ENCODE assay signal across 10 cellular contexts in the genomic region with DNA sequence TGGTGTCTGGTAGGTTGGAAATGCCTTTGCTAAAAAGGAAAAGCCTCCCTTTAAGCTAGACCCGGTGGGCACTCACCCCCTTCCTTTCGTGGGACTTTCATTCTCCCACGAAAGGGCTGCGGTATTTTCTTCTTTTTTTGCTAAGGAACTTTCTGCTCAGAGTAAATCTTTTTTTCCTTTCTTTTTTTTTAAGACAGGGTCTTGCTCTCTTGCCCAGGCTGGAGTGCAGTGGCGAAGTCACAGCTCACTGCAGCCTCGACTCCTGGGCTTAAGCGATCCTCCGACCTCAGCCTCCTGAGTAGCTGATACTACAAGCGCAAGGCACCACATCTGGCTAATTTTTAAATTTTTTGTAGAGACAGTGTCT. TPM values are rescaled to one million over a fixed set of nuclear protein-coding genes. Genes with fewer than 3 reads are reported as not detected.
A peak's percentile ranks its signal among the peaks of the same experiment; 100 is the strongest.
DNase-seq lines count a peak whose midpoint lies in the region; ATAC-seq and TF ChIP-seq lines count a peak whose summit lies in the region.
"Had no signal": no experiment of that assay in that cellular context is flagged by ENCODE, and none has a peak within 500 bp of the region (broad histone marks: within the 10 kb centered on the region; RNA-seq: fewer than 3 reads in every experiment).

No MANE protein-coding gene starts in this region.

- H3K9me3 ChIP-seq in duodenal mucosa (ENCODE audit: control insufficient read depth in 1 of 2, low read length in 2 of 2) (no peaks in the 10 kb centered on the region), neutrophil (no peaks in the 10 kb centered on the region)

- no peak for DNase-seq in AG10803 (ENCODE audit: low read depth)
- DNase-seq in Jurkat, Clone E6-1 (ENCODE audit: low read depth, low spot score): no peak
- no peak for DNase-seq in left lobe of liver (ENCODE audit: low spot score)
- DNase-seq in DMS114 treated with DMSO at 0.1 percent for 48 hours (lab: John Stamatoyannopoulos, UW; ENCODE audit: unreplicated experiment): no peak

- H3K4me3 ChIP-seq in AG10803 (ENCODE audit: low read length) (peak overlapping the region; percentile 65; the same call in 1 of the 2 replicates), duodenal mucosa (ENCODE audit: low read depth in 1 of 2, low read length in 2 of 2) (peak overlapping the region; percentile 67 to 82), neutrophil (ENCODE audit: low read depth in 1 of 2, low read length in 1 of 2) (peak overlapping the region; percentile 63)
- peak overlapping the region; percentile 53 for H3K4me3 ChIP-seq in Jurkat, Clone E6-1 (ENCODE audit: low read length)

- H3K27ac ChIP-seq in duodenal mucosa (ENCODE audit: low read depth, low read length) (no peak overlapping the region), neutrophil (no peak overlapping the region)

- H3K27me3 ChIP-seq in duodenal mucosa (ENCODE audit: control insufficient read depth in 1 of 2, insufficient read depth in 2 of 2, low read length in 2 of 2) (no peaks in the 10 kb centered on the region), neutrophil (peaks cover 10% of the 10 kb centered on the region)

- TF ChIP-seq CTCF in AG10803 (conservative IDR thresholded peaks at IDR 0.05; ENCODE audit: low read length) (no peak), neutrophil (IDR thresholded peaks at IDR 0.05) (no peak)

- H3K4me1 ChIP-seq in duodenal mucosa (ENCODE audit: control insufficient read depth in 1 of 2, insufficient read depth in 2 of 2, low read length in 2 of 2) (peaks cover 13 to 37% of the 10 kb centered on the region in 2 donors), neutrophil (ENCODE audit: control insufficient read depth in 1 of 2, insufficient read depth in 1 of 2, low read depth in 1 of 2, low read length in 1 of 2) (peaks cover 18 to 24% of the 10 kb centered on the region in 2 experiments)

- H3K36me3 ChIP-seq in duodenal mucosa (ENCODE audit: control insufficient read depth in 1 of 2, insufficient read depth in 2 of 2, low read length in 2 of 2): no peaks in the 10 kb centered on the region
- H3K36me3 ChIP-seq in neutrophil: no peaks in the 10 kb centered on the region

- ATAC-seq in GM21423 (IDR thresholded peaks at IDR 0.05; ENCODE audit: unreplicated experiment): no peak
- no peak for ATAC-seq in HG03439 (IDR thresholded peaks at IDR 0.05; ENCODE audit: unreplicated experiment)
- no peak for ATAC-seq in left lobe of liver

- peak overlapping the region in 1 of 2 donors; percentile 59 for H3K9ac ChIP-seq in duodenal mucosa (ENCODE audit: low read depth in 1 of 2, low read length in 2 of 2)

RNA-seq across cellular contexts. Expression of gene TP53TG5, which starts 4.0 kb away (rescaled TPM):
- polyA plus RNA-seq in Jurkat, Clone E6-1 (2012; ENCODE audit: insufficient read depth, insufficient read length): not detected
- total RNA-seq in left lobe of liver: not detected
- total RNA-seq: lung microvascular endothelial cell, SK-MEL-5 had no signal

RNA-seq across cellular contexts. Expression of gene SYS1, which starts 11.1 kb away (rescaled TPM):
- polyA plus RNA-seq in Jurkat, Clone E6-1 (2012; ENCODE audit: insufficient read depth, insufficient read length): 22.3 TPM
- total RNA-seq in left lobe of liver: 16.9 TPM

RNA-seq across cellular contexts. Expression of gene SDC4, which starts 25.9 kb away (rescaled TPM):
- polyA plus RNA-seq in Jurkat, Clone E6-1 (2012; ENCODE audit: insufficient read depth, insufficient read length): 3.6 TPM
- total RNA-seq in left lobe of liver: 89.3 TPM

RNA-seq across cellular contexts. Expression of gene DBNDD2, which starts 34.0 kb away (rescaled TPM):
- polyA plus RNA-seq in Jurkat, Clone E6-1 (2012; ENCODE audit: insufficient read depth, insufficient read length): 80.6 TPM
- total RNA-seq in left lobe of liver: 2.9 TPM

RNA-seq across cellular contexts. Expression of gene PIGT, which starts 41.9 kb away (rescaled TPM):
- polyA plus RNA-seq in Jurkat, Clone E6-1 (2012; ENCODE audit: insufficient read depth, insufficient read length): 58.1 TPM
- 36.0 TPM for total RNA-seq in left lobe of liver
